1 cellular context compared by ENCODE assay signal in the genomic region with DNA sequence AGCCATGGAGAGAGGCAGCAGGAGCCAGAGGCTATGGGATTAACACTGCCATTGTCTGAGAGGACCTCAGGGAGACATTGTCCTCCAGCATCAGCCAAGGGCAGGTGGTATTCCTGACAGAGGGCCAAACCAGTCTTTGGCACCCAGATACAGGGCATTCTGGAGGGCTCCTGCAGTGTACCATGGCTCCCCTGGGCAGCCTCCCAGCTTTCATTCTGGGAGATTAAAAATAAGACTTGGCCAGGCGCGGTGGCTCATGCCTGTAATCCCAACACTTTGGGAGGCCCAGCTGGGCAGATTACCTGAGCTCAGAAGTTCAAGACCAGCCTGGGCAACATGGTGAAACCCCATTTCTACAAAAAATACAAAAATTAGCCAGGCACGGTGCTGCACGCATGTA.
TF ChIP-seq lines count a peak whose summit lies in the region.

No MANE protein-coding gene starts in this region.

TF ChIP-seq in HEK293, 187 proteins besides CTCF, POLR2A, EP300 and RAD21:
- peak; percentile 74; the same call in 1 of the 2 replicates for TF ChIP-seq ZIC2 (tag by site-specific recombination; IDR thresholded peaks at IDR 0.05)
- no peak for TF ChIP-seq ZFP69B (tag by site-specific recombination; IDR thresholded peaks at IDR 0.05)
- no peak for TF ChIP-seq ZNF530 (tag by site-specific recombination; IDR thresholded peaks at IDR 0.05; ENCODE audit: low read depth)
- no peak for TF ChIP-seq ZNF621 (tag by site-specific recombination; IDR thresholded peaks at IDR 0.05)
- TF ChIP-seq ZNF341 (tag by site-specific recombination; IDR thresholded peaks at IDR 0.05; ENCODE audit: low read depth), result no peak
- no peak for TF ChIP-seq ZNF2 (tag by site-specific recombination; IDR thresholded peaks at IDR 0.05)
- no peak for TF ChIP-seq ZNF174 (tag by site-specific recombination; IDR thresholded peaks at IDR 0.05)
- no peak for TF ChIP-seq HOXD13 (CRISPR knock-in tag; IDR thresholded peaks at IDR 0.05; ENCODE audit: borderline replicate concordance)
- 0 out of 2 replicates have a peak, but pooled peaks have one; percentile 36 for TF ChIP-seq GLIS1 (tag by site-specific recombination; IDR thresholded peaks at IDR 0.05)
